In the genomic region with DNA sequence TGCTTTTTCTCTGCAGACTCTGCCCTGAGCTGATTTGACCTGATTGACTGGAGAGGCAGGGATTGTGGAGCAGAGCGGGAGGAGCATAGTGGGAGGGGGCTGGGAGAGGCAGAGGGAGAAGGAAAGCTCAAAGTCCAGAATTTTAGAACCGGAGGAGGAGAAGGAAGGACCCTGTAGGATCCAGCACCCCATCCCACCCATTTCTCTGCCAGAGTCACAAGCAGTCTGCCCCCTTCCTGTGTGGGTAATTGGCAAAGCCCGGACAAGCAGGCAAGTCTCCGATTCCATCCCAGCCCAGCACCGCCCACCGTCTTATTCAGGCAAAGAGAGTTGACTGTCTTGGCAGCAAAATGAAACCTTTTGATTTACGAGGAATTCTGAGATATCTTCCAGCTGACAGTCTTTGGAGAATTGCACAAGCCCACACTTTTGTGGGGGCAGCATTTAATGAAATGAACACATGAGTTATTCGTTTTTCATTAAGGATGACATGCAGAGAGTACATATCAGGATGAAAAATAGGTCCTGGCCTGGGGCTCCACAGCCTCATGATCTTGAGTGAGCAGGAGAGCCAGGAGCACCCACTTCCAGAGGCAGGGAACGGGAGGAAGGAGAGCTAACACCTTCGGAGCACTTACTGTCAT, we compare ENCODE assay signal across 9 cellular contexts.
DNase-seq lines count a peak whose midpoint lies in the region; ATAC-seq, FAIRE-seq and TF ChIP-seq lines count a peak whose summit lies in the region.
"Had no signal": no experiment of that assay in that cellular context is flagged by ENCODE, and none has a peak within 500 bp of the region (broad histone marks: within the 10 kb centered on the region; RNA-seq: fewer than 3 reads in every experiment).

No MANE protein-coding gene starts in this region.

- peak overlapping the region; percentile 85 for H3K27ac ChIP-seq in muscle layer of colon (ENCODE audit: low read depth, low read length)

- no peaks in the 10 kb centered on the region for H3K36me3 Mint-ChIP-seq in natural killer cell

- H3K27me3 Mint-ChIP-seq in natural killer cell (ENCODE audit: low read depth in 2 of 2): peaks cover 13 to 17% of the 10 kb centered on the region in 2 donors

- TF ChIP-seq CTCF in epithelial cell of esophagus (IDR thresholded peaks at IDR 0.05; ENCODE audit: insufficient read depth, low read depth, low read length, missing control alignments) (no peak), natural killer cell (IDR thresholded peaks at IDR 0.05) (no peak)

- no peak overlapping the region for H3K27ac Mint-ChIP-seq in natural killer cell

- no peaks in the 10 kb centered on the region for H3K4me1 Mint-ChIP-seq in natural killer cell

- FAIRE-seq in urothelium cell line (lab: Jason Lieb, UNC) (peak; percentile 87), GM19239 (lab: Jason Lieb, UNC) (no peak)

- no peaks in the 10 kb centered on the region for H3K27me3 ChIP-seq in muscle layer of colon (ENCODE audit: control insufficient read depth in 1 of 2, insufficient read depth in 2 of 2, low read length in 2 of 2)

- H3K9ac ChIP-seq in muscle layer of colon (ENCODE audit: low read length): no peak overlapping the region

- no peaks in the 10 kb centered on the region for H3K9me3 ChIP-seq in muscle layer of colon (ENCODE audit: low read length)

- H3K9me3 Mint-ChIP-seq in natural killer cell: no peaks in the 10 kb centered on the region

- intact Hi-C loops in natural killer cell (cut with micrococcal nuclease): no loop called here

- ATAC-seq in natural killer cell: no peak

- H3K4me3 ChIP-seq in epithelial cell of esophagus (ENCODE audit: low read length) (no peak overlapping the region), muscle layer of colon (ENCODE audit: low read depth in 1 of 2, low read length in 2 of 2) (no peak overlapping the region)

- H3K4me1 ChIP-seq in muscle layer of colon (ENCODE audit: insufficient read depth, low read length): peaks cover 48% of the 10 kb centered on the region

- H3K36me3 ChIP-seq in muscle layer of colon (ENCODE audit: insufficient read depth, low read length): no peaks in the 10 kb centered on the region

- H3K4me3 Mint-ChIP-seq in natural killer cell: no peak overlapping the region

- DNase-seq in NCI-H446 (lab: John Stamatoyannopoulos, UW): peak; percentile 55 to 74
- peak; percentile 37 for DNase-seq in epithelial cell of esophagus (ENCODE audit: low read depth)
- DNase-seq in urothelium cell line (ENCODE audit: low spot score): peak; percentile 74
- no peak for DNase-seq in GM19239 (ENCODE audit: insufficient read length, low spot score)
- DNase-seq in UCSD-AML1 (lab: John Stamatoyannopoulos, UW; ENCODE audit: unreplicated experiment): no peak
- no peak for DNase-seq in natural killer cell
- DNase-seq in NCI-H526 treated with DMSO at 0.1 percent for 48 hours (lab: John Stamatoyannopoulos, UW): no peak
- DNase-seq: activated gamma-delta T cell treated with Interleukin-2 at 50 U/mL for 16 hours had no signal

Comparison
In these comparisons a context has a peak if more than half of its experiments do, and no peak if none do; other contexts are left out.
1. DNase-seq: peak in NCI-H446 (2 of 2), epithelial cell of esophagus (single experiment) and urothelium cell line (single experiment); none in GM19239 (single experiment), UCSD-AML1 (single experiment), natural killer cell (single experiment) and NCI-H526 treated with DMSO at 0.1 percent for 48 hours (single experiment).